Comparison of ENCODE assay signal across 14 cellular contexts in genomic region chr10:5442990-5443370, GRCh38. TPM values are rescaled to one million over a fixed set of nuclear protein-coding genes. Genes with fewer than 3 reads are reported as not detected.
A peak's percentile ranks its signal among the peaks of the same experiment; 100 is the strongest.
DNase-seq lines count a peak whose midpoint lies in the region; ATAC-seq lines count a peak whose summit lies in the region.
"Had no signal": no experiment of that assay in that cellular context is flagged by ENCODE, and none has a peak within 500 bp of the region (broad histone marks: within the 10 kb centered on the region; RNA-seq: fewer than 3 reads in every experiment).

No MANE protein-coding gene starts in this region.

- H3K36me3 Mint-ChIP-seq in activated T-helper 17 cell treated with anti-CD3 and anti-CD28 coated beads, Interleukin-2, amount 50 U/mL, for 72 hours (ENCODE audit: low read depth): no peaks in the 10 kb centered on the region
- H3K36me3 Mint-ChIP-seq: brain had no signal

- peak overlapping the region; percentile 4 for H3K27ac Mint-ChIP-seq in activated T-helper 17 cell treated with anti-CD3 and anti-CD28 coated beads, Interleukin-2, amount 50 U/mL, for 72 hours

- H3K4me1 Mint-ChIP-seq in activated T-helper 17 cell treated with anti-CD3 and anti-CD28 coated beads, Interleukin-2, amount 50 U/mL, for 72 hours: peaks cover 26% of the 10 kb centered on the region

- ATAC-seq in GM18868 (IDR thresholded peaks at IDR 0.05; ENCODE audit: unreplicated experiment) (peak; percentile 5), GM21529 (IDR thresholded peaks at IDR 0.05; ENCODE audit: unreplicated experiment) (peak; percentile 32), HG03108 (IDR thresholded peaks at IDR 0.05; ENCODE audit: unreplicated experiment) (peak; percentile 16)
- ATAC-seq in activated T-helper 17 cell treated with anti-CD3 and anti-CD28 coated beads, Interleukin-2, amount 50 U/mL, for 72 hours (replicated peaks): no peak
- ATAC-seq: Panc1 had no signal

- DNase-seq in SHP77 (lab: John Stamatoyannopoulos, UW): no peak
- no peak for DNase-seq in NCI-H2196 treated with DMSO at 0.1 percent for 48 hours (lab: John Stamatoyannopoulos, UW; ENCODE audit: unreplicated experiment)
- no peak for DNase-seq in DMS 273 (lab: John Stamatoyannopoulos, UW; ENCODE audit: unreplicated experiment)
- no peak for DNase-seq in NCI-H82 (lab: John Stamatoyannopoulos, UW)
- DNase-seq: activated T-cell treated with anti-CD3 and anti-CD28 coated beads, Interleukin-2, amount 50 U/mL, for 48 hours; IMR-90 had no signal

- no peaks in the 10 kb centered on the region for H3K27me3 Mint-ChIP-seq in activated T-helper 17 cell treated with anti-CD3 and anti-CD28 coated beads, Interleukin-2, amount 50 U/mL, for 72 hours
- H3K27me3 Mint-ChIP-seq: brain had no signal

- no peak overlapping the region for H3K4me3 Mint-ChIP-seq in activated T-helper 17 cell treated with anti-CD3 and anti-CD28 coated beads, Interleukin-2, amount 50 U/mL, for 72 hours
- H3K4me3 Mint-ChIP-seq: brain had no signal

- no peaks in the 10 kb centered on the region for H3K9me3 Mint-ChIP-seq in activated T-helper 17 cell treated with anti-CD3 and anti-CD28 coated beads, Interleukin-2, amount 50 U/mL, for 72 hours
- H3K9me3 Mint-ChIP-seq: brain had no signal

RNA-seq across cellular contexts. Expression of gene NET1, which starts 30.6 kb away (rescaled TPM):
- total RNA-seq in activated T-helper 17 cell treated with anti-CD3 and anti-CD28 coated beads, Interleukin-2, amount 50 U/mL, for 72 hours: 10 to 100 TPM; 17.0 to 39.6 TPM

RNA-seq across cellular contexts. Expression of gene TUBAL3, which starts 38.4 kb away (rescaled TPM):
- total RNA-seq in activated T-helper 17 cell treated with anti-CD3 and anti-CD28 coated beads, Interleukin-2, amount 50 U/mL, for 72 hours: not detected
- total RNA-seq: endothelial cell of umbilical vein, IMR-90, thoracic aorta had no signal

RNA-seq across cellular contexts. Expression of gene CALML5, which starts 56.4 kb away (rescaled TPM):
- not detected for total RNA-seq in activated T-helper 17 cell treated with anti-CD3 and anti-CD28 coated beads, Interleukin-2, amount 50 U/mL, for 72 hours
- total RNA-seq: endothelial cell of umbilical vein, IMR-90 had no signal
